8 cellular contexts compared by ENCODE assay signal in genomic region chr2:227415538-227416424, GRCh38. TPM values are rescaled to one million over a fixed set of nuclear protein-coding genes. Genes with fewer than 3 reads are reported as not detected.
A peak's percentile ranks its signal among the peaks of the same experiment; 100 is the strongest.
DNase-seq lines count a peak whose midpoint lies in the region; ATAC-seq and TF ChIP-seq lines count a peak whose summit lies in the region.

No MANE protein-coding gene starts in this region.

- CTCF ChIA-PET in SK-N-SH (lab: Yijun Ruan, JAX), result interaction anchor here (1.6 kb wide), 1 partner anchor 9 kb away, joined by 3 read pairs; no protein-coding TSS in a partner anchor

- H3K9ac ChIP-seq in SK-N-SH, result no peak overlapping the region

- peaks cover 2 to 30% of the 10 kb centered on the region in 2 experiments; a peak in 2 of 4 replicates for H3K4me1 ChIP-seq in SK-N-SH (ENCODE audit: control insufficient read depth in 1 of 2, insufficient read depth in 2 of 2, low read depth in 1 of 2, low read length in 1 of 2)

- H3F3A ChIP-seq in SK-N-SH (replicated peaks; ENCODE audit: insufficient read depth), result peaks cover 3% of the 10 kb centered on the region

- H2AFZ ChIP-seq in SK-N-SH (ENCODE audit: low read depth), result peak overlapping the region; percentile 54; the same call in 1 of the 2 replicates

- TF ChIP-seq EP300 in SK-N-SH (IDR thresholded peaks at IDR 0.05; ENCODE audit: borderline replicate concordance in 1 of 2, low read depth in 1 of 2, low read length in 1 of 2), result peak in 1 of 2 experiments; percentile 63; a peak in 1 of 4 replicates

- POLR2A ChIA-PET in SK-N-SH (lab: Yijun Ruan, JAX), result no interaction called here

- H4K20me1 ChIP-seq in SK-N-SH (ENCODE audit: insufficient read depth), result no peaks in the 10 kb centered on the region

- WGBS in SK-N-SH (ENCODE audit: low lambda C conversion rate), result 83% methylated on average over 10 of the region's 10 CpGs

- H3K9me2 ChIP-seq in SK-N-SH, result no peaks in the 10 kb centered on the region

- no peaks in the 10 kb centered on the region for H3K27me3 ChIP-seq in SK-N-SH (ENCODE audit: insufficient read depth)

- H3K36me3 ChIP-seq in SK-N-SH (replicated peaks in 1 of 2; ENCODE audit: control insufficient read depth in 1 of 2, insufficient read depth in 2 of 2, low read length in 1 of 2), result no peaks in the 10 kb centered on the region

- H3K27ac ChIP-seq in SK-N-SH (ENCODE audit: low read depth in 2 of 2, low read length in 1 of 2) (peak overlapping the region; percentile 18 to 64; a peak in 3 of 4 replicates), skin epidermis (peak overlapping the region in 15 of 21 experiments; percentile 7 to 77 (median 27))

- TF ChIP-seq CTCF in SK-N-SH (IDR thresholded peaks at IDR 0.05), result no peak

- H3K4me3 ChIP-seq in SK-N-SH (ENCODE audit: low read depth in 2 of 2, low read length in 1 of 2), result no peak overlapping the region
- H3K4me3 ChIP-seq in skin epidermis, result no peak overlapping the region

- H3K9me3 ChIP-seq in SK-N-SH, result no peaks in the 10 kb centered on the region

- ATAC-seq in HG02938 (IDR thresholded peaks at IDR 0.05; ENCODE audit: unreplicated experiment) (peak; percentile 48), HG02870 (IDR thresholded peaks at IDR 0.05; ENCODE audit: unreplicated experiment) (no peak)

- peak; percentile 10 for DNase-seq in GM04504 (ENCODE audit: low read depth)
- DNase-seq in SK-N-SH, result no peak
- DNase-seq in fibroblast of peridontal ligament (ENCODE audit: extremely low read depth), result peak; percentile 77
- no peak for DNase-seq in HuH-7 (ENCODE audit: low spot score)
- no peak for DNase-seq in activated CD4-positive, alpha-beta T cell treated with anti-CD3 and anti-CD28 coated beads, Interleukin-2, amount 50 U/mL, for 48 hours

- peak overlapping the region; percentile 6; the same call in 1 of the 2 replicates for H3K4me2 ChIP-seq in SK-N-SH

- no peaks in the 10 kb centered on the region for H3K79me2 ChIP-seq in SK-N-SH (ENCODE audit: insufficient read depth)

- no peak for TF ChIP-seq RAD21 in SK-N-SH (IDR thresholded peaks at IDR 0.05; ENCODE audit: low read length)

TF ChIP-seq in SK-N-SH, 30 proteins besides CTCF, POLR2A, EP300 and RAD21:
- TF ChIP-seq ELF1 (IDR thresholded peaks at IDR 0.05), result peak; percentile 40; the same call in 1 of the 2 replicates
- peak; percentile 75; the same call in 1 of the 2 replicates for TF ChIP-seq NFIC (IDR thresholded peaks at IDR 0.05; ENCODE audit: borderline replicate concordance)
- peak; percentile 81 for TF ChIP-seq TCF12 (IDR thresholded peaks at IDR 0.05)
- TF ChIP-seq USF1 (IDR thresholded peaks at IDR 0.05; ENCODE audit: borderline replicate concordance, low read depth), result no peak
- 0 out of 2 replicates have a peak, but pooled peaks have one; percentile 12 for TF ChIP-seq TEAD4 (IDR thresholded peaks at IDR 0.05; ENCODE audit: borderline replicate concordance, insufficient read depth)
- peak; percentile 68 for TF ChIP-seq JUND (IDR thresholded peaks at IDR 0.05)
- TF ChIP-seq FOSL2 (IDR thresholded peaks at IDR 0.05; ENCODE audit: borderline replicate concordance, low read depth), result peak; percentile 80; the same call in 1 of the 2 replicates
- TF ChIP-seq RFX5 (IDR thresholded peaks at IDR 0.05; ENCODE audit: low read length), result no peak
- peak; percentile 54; the same call in 1 of the 2 replicates for TF ChIP-seq SIN3A (IDR thresholded peaks at IDR 0.05; ENCODE audit: borderline replicate concordance, low read depth, low read length)
- peak; percentile 58; the same call in 1 of the 2 replicates for TF ChIP-seq MAX (IDR thresholded peaks at IDR 0.05; ENCODE audit: low read depth)
- TF ChIP-seq FOXM1 (IDR thresholded peaks at IDR 0.05; ENCODE audit: low read depth), result no peak
- TF ChIP-seq, protein P1, sequence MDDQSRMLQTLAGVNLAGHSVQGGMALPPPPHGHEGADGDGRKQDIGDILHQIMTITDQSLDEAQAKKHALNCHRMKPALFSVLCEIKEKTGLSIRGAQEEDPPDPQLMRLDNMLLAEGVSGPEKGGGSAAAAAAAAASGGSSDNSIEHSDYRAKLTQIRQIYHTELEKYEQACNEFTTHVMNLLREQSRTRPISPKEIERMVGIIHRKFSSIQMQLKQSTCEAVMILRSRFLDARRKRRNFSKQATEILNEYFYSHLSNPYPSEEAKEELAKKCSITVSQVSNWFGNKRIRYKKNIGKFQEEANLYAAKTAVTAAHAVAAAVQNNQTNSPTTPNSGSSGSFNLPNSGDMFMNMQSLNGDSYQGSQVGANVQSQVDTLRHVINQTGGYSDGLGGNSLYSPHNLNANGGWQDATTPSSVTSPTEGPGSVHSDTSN (IDR thresholded peaks at IDR 0.05), result peak; percentile 67
TF ChIP-seq in SK-N-SH: peak in this region for 9.

RNA-seq across cellular contexts. Expression of gene SCYGR1, which starts 28.0 kb away (rescaled TPM):
- polyA plus RNA-seq in SK-N-SH (2012; rRNA removed), result not detected in 2 replicates
- not detected in 2 replicates for polyA plus RNA-seq in SK-N-SH (2012; cell fraction: cytosol; rRNA removed)
- polyA plus RNA-seq in SK-N-SH (2012; cell fraction: nucleus; rRNA removed), result not detected in 2 replicates

RNA-seq across cellular contexts. Expression of gene TM4SF20, which starts 36.7 kb away (rescaled TPM):
- polyA plus RNA-seq in SK-N-SH (2012; rRNA removed), result 0.03 and 0.13 TPM in 2 replicates
- polyA plus RNA-seq in SK-N-SH (2012; cell fraction: cytosol; rRNA removed), result 0.14 and 0.17 TPM in 2 replicates
- 0.07 and 0.08 TPM in 2 replicates for polyA plus RNA-seq in SK-N-SH (2012; cell fraction: nucleus; rRNA removed)

RNA-seq across cellular contexts. Expression of gene AGFG1, which starts 56.2 kb away (rescaled TPM):
- 42.3 and 62.7 TPM in 2 replicates for polyA plus RNA-seq in SK-N-SH (2012; rRNA removed)
- 41.6 and 49.2 TPM in 2 replicates for polyA plus RNA-seq in SK-N-SH (2012; cell fraction: cytosol; rRNA removed)
- 30.2 and 65.2 TPM in 2 replicates for polyA plus RNA-seq in SK-N-SH (2012; cell fraction: nucleus; rRNA removed)

Comparison
In these comparisons a context has a peak if more than half of its experiments do, and no peak if none do; other contexts are left out.
1. DNase-seq: peak in GM04504 (single experiment) and fibroblast of peridontal ligament (single experiment); none in SK-N-SH (single experiment), HuH-7 (single experiment) and activated CD4-positive, alpha-beta T cell treated with anti-CD3 and anti-CD28 coated beads, Interleukin-2, amount 50 U/mL, for 48 hours (0 of 2).